Comparison of ENCODE assay signal across 29 cellular contexts in genomic region chr20:49976542-49976941, GRCh38. TPM values are rescaled to one million over a fixed set of nuclear protein-coding genes. Genes with fewer than 3 reads are reported as not detected.
DNase-seq lines count a peak whose midpoint lies in the region; ATAC-seq, FAIRE-seq and TF ChIP-seq lines count a peak whose summit lies in the region.
"Had no signal": no experiment of that assay in that cellular context is flagged by ENCODE, and none has a peak within 500 bp of the region (broad histone marks: within the 10 kb centered on the region; RNA-seq: fewer than 3 reads in every experiment).

No MANE protein-coding gene starts in this region.

- no peak overlapping the region for H2AFZ ChIP-seq in endothelial cell of umbilical vein (ENCODE audit: low read depth, low read length)
- no peak overlapping the region for H2AFZ ChIP-seq in osteoblast (ENCODE audit: low read length)
- H2AFZ ChIP-seq: parathyroid adenoma had no signal

- no peak for ATAC-seq in omental fat pad (ENCODE audit: low FRiP score)
- ATAC-seq: left lung; natural killer cell treated with Interleukin-12 subunit alpha and Interleukin-12 subunit beta and Interleukin-15 and Interleukin-18, amount 100 ng/mL, for 72 hours had no signal

- no peaks in the 10 kb centered on the region for H3K79me2 ChIP-seq in endothelial cell of umbilical vein (ENCODE audit: control insufficient read depth, insufficient read depth, low read length)
- H3K79me2 ChIP-seq in osteoblast (ENCODE audit: insufficient read depth, low read length) = no peaks in the 10 kb centered on the region
- H3K79me2 ChIP-seq: parathyroid adenoma had no signal

- H3K27me3 ChIP-seq in endothelial cell of umbilical vein (ENCODE audit: control insufficient read depth in 2 of 2, insufficient read depth in 2 of 2, low read length in 2 of 2) (no peaks in the 10 kb centered on the region), osteoblast (ENCODE audit: insufficient read depth, low read length) (no peaks in the 10 kb centered on the region)
- H3K27me3 ChIP-seq: breast epithelium, colonic mucosa, right lobe of liver had no signal

- TF ChIP-seq CTCF in endothelial cell of umbilical vein (IDR thresholded peaks at IDR 0.05; ENCODE audit: extremely low read depth in 1 of 2, insufficient read depth in 1 of 2, low read depth in 1 of 2, low read length in 2 of 2) (no peak), osteoblast (IDR thresholded peaks at IDR 0.05; ENCODE audit: extremely low read depth, low read depth, low read length) (no peak), omental fat pad (IDR thresholded peaks at IDR 0.05) (no peak)

- no peaks in the 10 kb centered on the region for H3K36me3 ChIP-seq in endothelial cell of umbilical vein (ENCODE audit: control insufficient read depth in 2 of 2, extremely low read depth in 1 of 2, insufficient read depth in 2 of 2, low read length in 2 of 2)
- no peaks in the 10 kb centered on the region for H3K36me3 ChIP-seq in osteoblast (ENCODE audit: insufficient read depth, low read length)
- H3K36me3 ChIP-seq: breast epithelium, colonic mucosa, left lung, right lobe of liver had no signal

- H3K9me3 ChIP-seq in endothelial cell of umbilical vein (replicated peaks; ENCODE audit: control insufficient read depth, insufficient read depth, low read length) (no peaks in the 10 kb centered on the region), osteoblast (ENCODE audit: low read depth, low read length) (no peaks in the 10 kb centered on the region)
- H3K9me3 ChIP-seq: breast epithelium, colonic mucosa, left lung, right lobe of liver had no signal

- peak; percentile 46 for DNase-seq in EH (ENCODE audit: low read depth)
- peak; percentile 62 for DNase-seq in M059J (ENCODE audit: low read depth)
- DNase-seq in endothelial cell of umbilical vein (ENCODE audit: low read depth, low spot score) = no peak
- DNase-seq in osteoblast (ENCODE audit: insufficient read length, low spot score, missing footprints) = peak; percentile 83
- DNase-seq in SKM-1 treated with dmso at 0.1 percent for 144 hours (lab: John Stamatoyannopoulos, UW; ENCODE audit: unreplicated experiment) = no peak
- DNase-seq in NCI-H1417 (lab: John Stamatoyannopoulos, UW) = no peak
- DNase-seq in omental fat pad (ENCODE audit: low spot score) = no peak
- no peak for DNase-seq in NOMO-1 treated with dmso at 0.1 percent for 144 hours (lab: John Stamatoyannopoulos, UW; ENCODE audit: unreplicated experiment)
- DNase-seq: activated CD4-positive, alpha-beta memory T cell treated with anti-CD3 and anti-CD28 coated beads, Interleukin-2, amount 10 ng/mL, durations not matched to agents 7 days and 5 days; activated naive CD4-positive, alpha-beta T cell treated with Interleukin-2 at 50 U/mL for 16 hours; activated T-cell treated with anti-CD3 and anti-CD28 coated beads for 4 hours; C1 segment of cervical spinal cord; colonic mucosa; endodermal cell; head of caudate nucleus; Kasumi-1; NCI-H524; NK-92 treated with Interleukin-12 subunit alpha and Interleukin-12 subunit beta, amount 100 ng/mL, for 24 hours; RPMI8226; stimulated activated CD8-positive, alpha-beta memory T cell treated with anti-CD3 and anti-CD28 coated beads, Interleukin-4, amount 100 ng/mL, for 48 hours had no signal

- CTCF ChIA-PET in endothelial cell of umbilical vein (lab: Charles Lee) = interaction anchor here (1.5 to 23.6 kb wide), 3 partner anchors 11 to 203 kb away, joined by 7 to 1187 read pairs (median 7); no protein-coding TSS in a partner anchor

- H3K4me3 ChIP-seq in endothelial cell of umbilical vein (replicated peaks in 1 of 3; ENCODE audit: insufficient read depth in 1 of 3, low read depth in 1 of 3, low read length in 3 of 3) (no peak overlapping the region), osteoblast (ENCODE audit: insufficient read depth, low read length) (no peak overlapping the region)
- H3K4me3 ChIP-seq: breast epithelium, colonic mucosa, left lung, right lobe of liver, SK-N-MC had no signal

- BruUV-seq in endothelial cell of umbilical vein (replicated peaks; lab: Mats Ljungman, UMichigan) = no TSS peak

- intact Hi-C loops in endothelial cell of umbilical vein (cut with micrococcal nuclease) = no loop called here

- H4K20me1 ChIP-seq in endothelial cell of umbilical vein (replicated peaks; ENCODE audit: control insufficient read depth, extremely low read depth, insufficient read depth, low read length) = no peaks in the 10 kb centered on the region
- no peaks in the 10 kb centered on the region for H4K20me1 ChIP-seq in osteoblast (ENCODE audit: insufficient read depth, low read length)

- dilution Hi-C loops in endothelial cell of umbilical vein (cut with MboI; ENCODE audit: extremely low pct_ligation_motif_present, low sequenced_read_pairs) = no loop called here

- POLR2A ChIA-PET in endothelial cell of umbilical vein (lab: Charles Lee) = no interaction called here

- peak; percentile 63 for FAIRE-seq in endothelial cell of umbilical vein (lab: Jason Lieb, UNC)
- FAIRE-seq: G401.6, H54, urothelium cell line had no signal

- H3K9me1 ChIP-seq in endothelial cell of umbilical vein (replicated peaks; ENCODE audit: control insufficient read depth, extremely low read depth, insufficient read depth, low read length) = no peaks in the 10 kb centered on the region

- H3K27ac ChIP-seq in endothelial cell of umbilical vein (ENCODE audit: insufficient read depth, low read depth, low read length) (no peak overlapping the region), osteoblast (ENCODE audit: low read depth, low read length) (no peak overlapping the region)
- H3K27ac ChIP-seq: breast epithelium, colonic mucosa, left lung, parathyroid adenoma, right lobe of liver, SK-N-MC had no signal

- H3K4me2 ChIP-seq in endothelial cell of umbilical vein (ENCODE audit: insufficient read depth, low read length) (no peak overlapping the region), osteoblast (ENCODE audit: insufficient read depth, low read length) (no peak overlapping the region)

- no peak for TF ChIP-seq POLR2A in endothelial cell of umbilical vein (IDR thresholded peaks at IDR 0.05; ENCODE audit: low read depth, low read length)

- H3K9ac ChIP-seq in endothelial cell of umbilical vein (replicated peaks; ENCODE audit: extremely low read depth, insufficient read depth, low read length) = no peak overlapping the region
- H3K9ac ChIP-seq: parathyroid adenoma had no signal

- H3K4me1 ChIP-seq in endothelial cell of umbilical vein (ENCODE audit: control insufficient read depth, extremely low read depth, insufficient read depth, low read length) (peaks cover 2% of the 10 kb centered on the region), osteoblast (ENCODE audit: insufficient read depth, low read length) (peaks cover 8% of the 10 kb centered on the region)
- H3K4me1 ChIP-seq: breast epithelium, parathyroid adenoma had no signal

TF ChIP-seq in endothelial cell of umbilical vein, 7 proteins besides CTCF, POLR2A, EP300 and RAD21:
- TF ChIP-seq MYC (IDR thresholded peaks at IDR 0.05; ENCODE audit: low read depth, low read length) (no peak), POLR2AphosphoS5 (IDR thresholded peaks at IDR 0.05; ENCODE audit: insufficient read depth, low read depth, low read length) (no peak), MAX (IDR thresholded peaks at IDR 0.05; ENCODE audit: insufficient read depth, insufficient read length) (no peak), FOS (IDR thresholded peaks at IDR 0.05; ENCODE audit: borderline replicate concordance, insufficient read depth, low read length) (peak; percentile 75), EZH2 (IDR thresholded peaks at IDR 0.05; ENCODE audit: borderline replicate concordance, low read depth, low read length, severe bottlenecking) (no peak), GATA2 (IDR thresholded peaks at IDR 0.05; ENCODE audit: insufficient read depth, insufficient read length, low read depth, low read length) (peak; percentile 14), JUN (IDR thresholded peaks at IDR 0.05; ENCODE audit: borderline replicate concordance, insufficient read depth, insufficient read length, low read depth) (no peak)
TF ChIP-seq in endothelial cell of umbilical vein: peak in this region for 2.

RNA-seq across cellular contexts. Expression of gene SNAI1, which starts 6.2 kb away (rescaled TPM):
- 8.4 and 10.6 TPM in 2 replicates for total RNA-seq in M059J (2014; rRNA removed; shearing (Covaris generic))
- 13.4 and 14.5 TPM in 2 replicates for total RNA-seq in endothelial cell of umbilical vein
- 10.8 and 11.5 TPM in 2 replicates for polyA plus RNA-seq in endothelial cell of umbilical vein
- polyA plus RNA-seq in endothelial cell of umbilical vein (2011; cell fraction: cytosol; rRNA removed) = 7.7 and 9.9 TPM in 2 replicates
- polyA plus RNA-seq in endothelial cell of umbilical vein (2011; cell fraction: nucleus; rRNA removed) = 12.2 and 20.4 TPM in 2 replicates
- 18.2 and 24.7 TPM in 2 replicates for polyA plus RNA-seq in endothelial cell of umbilical vein (2012)
- 3.4 and 6.5 TPM in 2 replicates for polyA minus RNA-seq in endothelial cell of umbilical vein
- polyA minus RNA-seq in endothelial cell of umbilical vein (2011; cell fraction: cytosol; rRNA and poly(A)+ RNA removed) = 7.0 TPM
- 8.3 and 18.7 TPM in 2 replicates for polyA minus RNA-seq in endothelial cell of umbilical vein (2011; cell fraction: nucleus; rRNA and poly(A)+ RNA removed)
- 1.8 and 2.1 TPM in 2 replicates for total RNA-seq in osteoblast
- 10 to 100 TPM in 1 of 4 donors, 1 to 10 TPM in 3; 3.3 to 23.8 (median 8.7) TPM for total RNA-seq in omental fat pad

RNA-seq across cellular contexts. Expression of gene RNF114, which starts 40.3 kb away (rescaled TPM):
- total RNA-seq in M059J (2014; rRNA removed; shearing (Covaris generic)) = 372 and 527 TPM in 2 replicates
- total RNA-seq in endothelial cell of umbilical vein (41.6 and 45.8 TPM in 2 replicates), osteoblast (46.9 and 78.5 TPM in 2 replicates), omental fat pad (100 to 1,000 TPM; 133 to 163 (median 146) TPM)
- 54.6 and 81.7 TPM in 2 replicates for polyA plus RNA-seq in endothelial cell of umbilical vein
- 64.5 and 65.3 TPM in 2 replicates for polyA plus RNA-seq in endothelial cell of umbilical vein (2011; cell fraction: cytosol; rRNA removed)
- polyA plus RNA-seq in endothelial cell of umbilical vein (2011; cell fraction: nucleus; rRNA removed) = 40.6 and 46.7 TPM in 2 replicates
- polyA plus RNA-seq in endothelial cell of umbilical vein (2012) = 40.9 and 47.7 TPM in 2 replicates
- polyA minus RNA-seq in endothelial cell of umbilical vein = 31.3 and 52.3 TPM in 2 replicates
- polyA minus RNA-seq in endothelial cell of umbilical vein (2011; cell fraction: cytosol; rRNA and poly(A)+ RNA removed) = 47.8 TPM
- polyA minus RNA-seq in endothelial cell of umbilical vein (2011; cell fraction: nucleus; rRNA and poly(A)+ RNA removed) = 17.7 and 29.7 TPM in 2 replicates

Comparison
In these comparisons a context has a peak if more than half of its experiments do, and no peak if none do; other contexts are left out.
1. DNase-seq: peak in EH (single experiment), M059J (single experiment) and osteoblast (single experiment); none in endothelial cell of umbilical vein (single experiment), SKM-1 treated with dmso at 0.1 percent for 144 hours (single experiment), NCI-H1417 (0 of 3), omental fat pad (single experiment) and NOMO-1 treated with dmso at 0.1 percent for 144 hours (single experiment).